Comparison of ENCODE assay signal across 8 cellular contexts in the genomic region with DNA sequence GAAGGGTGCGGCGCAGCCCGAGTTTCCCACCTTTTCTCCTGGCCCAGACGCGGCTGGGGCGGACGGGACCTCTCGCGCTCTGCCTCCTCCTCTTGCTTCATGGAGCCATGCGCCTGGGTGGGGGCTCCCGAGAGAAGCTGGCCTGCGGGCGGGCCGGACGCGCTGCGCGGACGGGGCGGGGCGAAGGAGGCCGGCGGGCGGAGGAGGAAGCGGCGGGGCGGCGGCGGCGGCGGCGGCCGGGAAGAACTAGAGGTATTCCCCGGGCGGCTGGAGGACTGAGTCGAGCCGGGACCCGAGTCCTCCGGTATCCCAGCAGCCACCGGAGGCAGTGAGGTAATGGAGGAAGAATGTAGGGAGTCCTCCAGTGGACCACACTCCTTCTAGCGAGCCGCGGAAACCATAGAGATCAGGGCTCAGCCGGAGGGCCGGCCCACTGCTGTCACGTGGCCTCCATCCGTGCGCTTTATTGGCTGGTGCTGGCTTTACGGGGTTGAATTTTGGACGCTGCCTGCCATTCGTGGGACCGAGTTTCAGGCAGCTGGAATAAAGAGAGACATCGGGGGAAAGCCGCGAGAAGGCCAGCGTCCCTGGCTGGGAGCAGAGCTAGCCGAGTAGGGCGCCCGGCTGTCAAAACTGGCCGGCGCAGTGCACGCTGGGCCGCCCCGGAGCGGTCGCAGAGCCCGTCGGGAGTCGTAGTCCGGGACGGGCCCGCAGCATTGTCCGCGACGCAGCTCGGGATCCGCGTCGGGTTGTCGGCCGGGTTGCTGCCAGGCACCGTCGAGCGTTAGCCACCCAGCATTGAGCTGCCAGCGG. TPM values are rescaled to one million over a fixed set of nuclear protein-coding genes. Genes with fewer than 3 reads are reported as not detected.
DNase-seq lines count a peak whose midpoint lies in the region; ATAC-seq and FAIRE-seq lines count a peak whose summit lies in the region.
"Not testable (repeated sequence)": the region's sequence is repeated elsewhere in the genome, so short reads cannot be mapped to it uniquely, and the experiment has no call there.

TSS of gene AMMECR1L (minus strand) at position 177 of the 813 bp plus-strand sequence. CDS start 11,722 bp downstream, outside the sequence.

- H3K4me1 ChIP-seq in ACC112 (ENCODE audit: control insufficient read depth, insufficient read depth, low read length, unreplicated experiment) (peaks cover 18% of the 10 kb centered on the region), small intestine (ENCODE audit: control insufficient read depth in 2 of 2, insufficient read depth in 1 of 2, low read depth in 1 of 2, low read length in 1 of 2) (peaks cover 0 to 12% of the 10 kb centered on the region in 2 donors)

- 0 to 1% (median 0%) methylated on average over 24 to 76 of the region's 85 CpGs for WGBS in small intestine, 3 donors

- peak within 1 kb of the TSS; percentile 91 for H3K27ac ChIP-seq in ACC112 (ENCODE audit: low read depth, low read length)
- H3K27ac ChIP-seq in small intestine (ENCODE audit: low read depth in 1 of 2, low read length in 1 of 2) = peak within 1 kb of the TSS; percentile 73 to 92

- DNase-seq in NCI-H510A (lab: John Stamatoyannopoulos, UW) (peak; percentile 14), cerebellum (ENCODE audit: low spot score) (peak; percentile 62), iris pigment epithelial cell (ENCODE audit: low read depth) (peak; percentile 61), small intestine (peak; percentile 65)
- peak; percentile 65 to 69 for DNase-seq in activated CD4-positive, alpha-beta T cell treated with anti-CD3 and anti-CD28 coated beads for 4 hours

- FAIRE-seq in small intestine (lab: Jason Lieb, UNC) = not testable (repeated sequence)

- H3K27me3 ChIP-seq in ACC112 (ENCODE audit: insufficient read depth, low read length); small intestine (ENCODE audit: control insufficient read depth in 2 of 2, insufficient read depth in 2 of 2, low read length in 2 of 2): not testable (repeated sequence)

- peak within 1 kb of the TSS; percentile 9 for H2AFZ ChIP-seq in ACC112 (ENCODE audit: low read length, unreplicated experiment)

- peaks cover 17% of the 10 kb centered on the region for H3K36me3 ChIP-seq in ACC112 (ENCODE audit: insufficient read depth, low read length)
- H3K36me3 ChIP-seq in small intestine (ENCODE audit: control insufficient read depth in 2 of 2, insufficient read depth in 2 of 2, low read length in 2 of 2) = not testable (repeated sequence)

- not testable (repeated sequence) for H3K9me3 ChIP-seq in small intestine (ENCODE audit: control insufficient read depth, low read depth)

- H3K4me3 ChIP-seq in ACC112 (ENCODE audit: low read depth, low read length) (peak within 1 kb of the TSS; percentile 87), small intestine (ENCODE audit: low read depth in 1 of 2, low read length in 2 of 2) (peak within 1 kb of the TSS; percentile 41 to 62)

- ATAC-seq in GM18907 (IDR thresholded peaks at IDR 0.05; ENCODE audit: unreplicated experiment) = peak; percentile 94
- ATAC-seq in HG03103 (IDR thresholded peaks at IDR 0.05; ENCODE audit: low read depth, unreplicated experiment) = peak; percentile 86

- peaks cover 61% of the 10 kb centered on the region for H3K79me2 ChIP-seq in ACC112 (ENCODE audit: control insufficient read depth, insufficient read depth, low read length, unreplicated experiment)

RNA-seq across cellular contexts. Expression of gene AMMECR1L, which starts in this region (rescaled TPM):
- 12.9 TPM for total RNA-seq in cerebellum
- 10 to 100 TPM in 1 of 3 donors, 1 to 10 TPM in 2; 8.2 to 10.1 (median 8.4) TPM for polyA plus RNA-seq in small intestine

Comparison
In these comparisons a context has a peak if more than half of its experiments do, and no peak if none do; other contexts are left out.
1. Peak in every context shown above with its lines: DNase-seq, ATAC-seq, H3K4me3 ChIP-seq and H3K27ac ChIP-seq.
2. DNase-seq: peak in every context shown above with its lines; median percentile 67 in activated CD4-positive, alpha-beta T cell treated with anti-CD3 and anti-CD28 coated beads for 4 hours; 65 in small intestine; 62 in cerebellum; 61 in iris pigment epithelial cell; 14 in NCI-H510A.